In the genomic region with DNA sequence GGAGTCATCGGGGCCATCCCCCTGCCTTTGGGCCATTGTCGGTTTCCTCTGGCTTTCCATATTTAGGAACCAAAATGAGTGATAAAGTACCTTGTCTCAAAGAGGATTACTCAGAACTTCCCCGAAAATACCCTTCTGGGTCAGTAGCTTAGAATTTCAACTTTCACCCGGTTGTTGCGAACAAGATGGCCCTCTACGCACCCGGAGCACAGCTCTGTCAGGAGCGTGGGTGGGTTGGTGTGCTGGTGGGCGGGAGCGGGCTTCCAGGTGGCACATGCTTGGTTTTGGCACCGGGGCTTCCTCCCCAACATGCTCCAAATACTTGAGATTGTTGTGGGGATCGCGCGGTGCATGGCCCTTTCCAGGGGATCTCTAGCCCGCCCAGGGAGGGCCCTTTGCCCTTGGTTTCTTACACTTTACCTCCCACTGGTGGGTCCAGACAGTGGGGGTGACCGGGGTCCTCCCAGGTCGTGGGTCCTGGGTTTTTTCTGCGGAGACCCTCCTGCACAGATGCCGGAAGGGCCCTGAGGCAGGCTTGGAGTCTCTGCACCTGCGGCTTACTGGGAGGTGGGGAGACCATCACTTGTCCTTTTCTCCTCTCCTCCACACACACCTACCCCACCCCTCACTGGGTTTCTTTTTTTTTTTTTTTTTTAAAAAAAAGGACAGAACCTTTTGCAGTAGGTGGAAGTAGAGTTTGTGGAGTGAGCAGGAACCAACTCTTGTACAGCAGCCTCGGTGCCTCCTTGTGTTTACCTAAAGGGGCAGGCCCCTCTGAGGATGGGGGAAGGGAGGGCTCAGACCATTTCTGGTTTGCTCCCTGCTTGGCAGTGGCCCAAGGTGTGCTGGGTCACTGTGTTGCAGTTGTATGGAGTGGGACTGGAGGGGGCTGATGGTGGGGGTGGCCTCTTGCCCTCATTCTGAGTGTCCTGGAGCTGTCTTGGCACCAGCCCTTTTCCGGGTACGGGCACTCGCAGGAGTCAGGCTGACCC, we compare ENCODE assay signal across 8 cellular contexts.
DNase-seq lines count a peak whose midpoint lies in the region; ATAC-seq and TF ChIP-seq lines count a peak whose summit lies in the region.

No MANE protein-coding gene starts in this region.

- no peaks in the 10 kb centered on the region for H3K27me3 Mint-ChIP-seq in chondrocyte (ENCODE audit: low read depth)

- peaks cover 65% of the 10 kb centered on the region for H3K4me1 Mint-ChIP-seq in chondrocyte (ENCODE audit: low read depth)

- H3K79me2 ChIP-seq in osteoblast (ENCODE audit: insufficient read depth, low read length) = peaks cover 6% of the 10 kb centered on the region

- DNase-seq in Daoy (ENCODE audit: low read depth) (peak; percentile 79), M059J (ENCODE audit: low read depth) (peak; percentile 71), chondrocyte (ENCODE audit: low spot score) (no peak), osteoblast (ENCODE audit: insufficient read length, low spot score, missing footprints) (peak; percentile 91), posterior cingulate gyrus (no peak), left ventricle myocardium superior (no peak), dorsolateral prefrontal cortex (no peak)

- no peaks in the 10 kb centered on the region for H4K20me1 ChIP-seq in osteoblast (ENCODE audit: insufficient read depth, low read length)

- no peaks in the 10 kb centered on the region for H3K27me3 ChIP-seq in osteoblast (ENCODE audit: insufficient read depth, low read length)
- peaks cover 0 to 17% (median 3%) of the 10 kb centered on the region in 45 donors for H3K27me3 ChIP-seq in dorsolateral prefrontal cortex

- H2AFZ ChIP-seq in osteoblast (ENCODE audit: low read length) = no peak overlapping the region

- H3K9me3 ChIP-seq in osteoblast (ENCODE audit: low read depth, low read length) = no peaks in the 10 kb centered on the region

- no peaks in the 10 kb centered on the region for H3K9me3 Mint-ChIP-seq in chondrocyte (ENCODE audit: low read depth)

- peak overlapping the region; percentile 78 for H3K4me2 ChIP-seq in osteoblast (ENCODE audit: insufficient read depth, low read length)

- TF ChIP-seq CTCF in chondrocyte (IDR thresholded peaks at IDR 0.05) (no peak), osteoblast (IDR thresholded peaks at IDR 0.05; ENCODE audit: extremely low read depth, low read depth, low read length) (no peak), dorsolateral prefrontal cortex (IDR thresholded peaks at IDR 0.05 in 54 of 56, conservative IDR thresholded peaks at IDR 0.05 in 2 of 56; ENCODE audit: low read depth in 1 of 56, partially characterized antibody in 56 of 56) (no peak)

- H3K4me1 ChIP-seq in osteoblast (ENCODE audit: insufficient read depth, low read length) = peaks cover 58% of the 10 kb centered on the region

- H3K27ac ChIP-seq in osteoblast (ENCODE audit: low read depth, low read length) = peak overlapping the region; percentile 67
- no peak overlapping the region for H3K27ac ChIP-seq in dorsolateral prefrontal cortex

- no peaks in the 10 kb centered on the region for H3K36me3 Mint-ChIP-seq in chondrocyte (ENCODE audit: low read depth)

- intact Hi-C loops in posterior cingulate gyrus (cut with DNase I) (no loop called here), left ventricle myocardium superior (cut with micrococcal nuclease) (no loop called here), dorsolateral prefrontal cortex (cut with DNase I) (no loop called here)

- ATAC-seq in HG03520 (IDR thresholded peaks at IDR 0.05; ENCODE audit: unreplicated experiment) = no peak
- ATAC-seq in left ventricle myocardium superior = no peak

- H3K36me3 ChIP-seq in osteoblast (ENCODE audit: insufficient read depth, low read length) = no peaks in the 10 kb centered on the region

- H3K4me3 Mint-ChIP-seq in chondrocyte (ENCODE audit: unreplicated experiment) = peak overlapping the region; percentile 57

- no peak overlapping the region for H3K4me3 ChIP-seq in osteoblast (ENCODE audit: insufficient read depth, low read length)
- peak overlapping the region in 1 of 59 donors; percentile 64 for H3K4me3 ChIP-seq in dorsolateral prefrontal cortex

- H3K27ac Mint-ChIP-seq in chondrocyte (ENCODE audit: unreplicated experiment) = peak overlapping the region; percentile 27

Comparison
In these comparisons a context has a peak if more than half of its experiments do, and no peak if none do; other contexts are left out.
1. DNase-seq: peak in Daoy (single experiment), M059J (single experiment) and osteoblast (single experiment); none in chondrocyte (single experiment), posterior cingulate gyrus (0 of 10), left ventricle myocardium superior (single experiment) and dorsolateral prefrontal cortex (0 of 10).